In genomic region chr1:62724430-62724829, GRCh38 we compare ENCODE assay signal across 24 cellular contexts. TPM values are rescaled to one million over a fixed set of nuclear protein-coding genes. Genes with fewer than 3 reads are reported as not detected.
A peak's percentile ranks its signal among the peaks of the same experiment; 100 is the strongest.
DNase-seq lines count a peak whose midpoint lies in the region; ATAC-seq and TF ChIP-seq lines count a peak whose summit lies in the region.
"Had no signal": no experiment of that assay in that cellular context is flagged by ENCODE, and none has a peak within 500 bp of the region (broad histone marks: within the 10 kb centered on the region; RNA-seq: fewer than 3 reads in every experiment).

No MANE protein-coding gene starts in this region.

- TF ChIP-seq CTCF in VCaP (conservative IDR thresholded peaks at IDR 0.05), result no peak

- ATAC-seq in GM21737 (IDR thresholded peaks at IDR 0.05; ENCODE audit: unreplicated experiment), result no peak
- ATAC-seq: activated naive CD4-positive, alpha-beta T cell treated with anti-CD3 and anti-CD28 coated beads, Interleukin-2, amount 50 U/mL, for 72 hours; activated T-helper 17 cell treated with anti-CD3 and anti-CD28 coated beads, Interleukin-2, amount 50 U/mL, for 72 hours; naive thymus-derived CD4-positive, alpha-beta T cell had no signal

- peak; percentile 25 for DNase-seq in AG20443 (ENCODE audit: low spot score)
- peak; percentile 88 for DNase-seq in fibroblast of peridontal ligament (ENCODE audit: extremely low read depth)
- DNase-seq in activated gamma-delta T cell treated with Interleukin-2 at 50 U/mL for 16 hours, result no peak
- DNase-seq in activated T-cell treated with anti-CD3 and anti-CD28 coated beads, Interleukin-2, amount 50 U/mL, for 1 hour, result no peak
- DNase-seq: activated CD4-positive, alpha-beta T cell treated with anti-CD3 and anti-CD28 coated beads, Interleukin-2, amount 50 U/mL, for 48 hours; aorta; CD4-positive, CD25-positive, alpha-beta regulatory T cell; H7; islet precursor cell; left ventricle myocardium superior; naive thymus-derived CD4-positive, alpha-beta T cell; NCI-H1105 treated with DMSO at 0.1 percent for 48 hours; NCI-H2029; NCI-H526; ovary; Peyer's patch; retina; T-helper 1 cell; thyroid gland had no signal

- H3K27ac ChIP-seq in VCaP (peak overlapping the region; percentile 83), temporal lobe (ENCODE audit: low read depth, low read length) (peak overlapping the region; percentile 30)
- H3K27ac ChIP-seq: ovary, Peyer's patch had no signal

RNA-seq across cellular contexts. Expression of gene DOCK7, which starts 36.2 kb away (rescaled TPM):
- 189 TPM for total RNA-seq in temporal lobe

RNA-seq across cellular contexts. Expression of gene ATG4C, which starts 59.5 kb away (rescaled TPM):
- 17.0 TPM for total RNA-seq in temporal lobe

Comparison
In these comparisons a context has a peak if more than half of its experiments do, and no peak if none do; other contexts are left out.
1. DNase-seq: peak in AG20443 (single experiment) and fibroblast of peridontal ligament (single experiment); none in activated gamma-delta T cell treated with Interleukin-2 at 50 U/mL for 16 hours (single experiment) and activated T-cell treated with anti-CD3 and anti-CD28 coated beads, Interleukin-2, amount 50 U/mL, for 1 hour (single experiment).